26 cellular contexts compared by ENCODE assay signal in the genomic region with DNA sequence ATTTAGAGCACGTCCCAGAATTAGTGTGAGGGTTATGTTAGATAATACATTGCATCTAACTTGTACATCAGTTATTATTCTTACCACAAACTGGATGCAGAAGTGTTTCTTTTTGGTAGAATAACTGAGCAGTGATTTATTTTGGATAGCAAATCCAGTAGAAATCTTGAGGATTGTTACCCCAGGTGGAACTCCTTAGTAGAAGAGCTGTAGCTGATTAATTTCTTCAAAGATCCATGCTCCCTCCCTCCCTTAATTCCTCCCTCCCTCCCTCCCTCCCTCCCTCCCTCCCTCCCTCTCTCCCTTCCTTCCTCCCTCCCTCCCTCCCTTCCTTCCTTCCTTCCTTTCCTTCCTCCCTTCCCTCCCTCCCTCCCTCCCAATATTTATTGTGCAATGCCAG.
"Had no signal": no experiment of that assay in that cellular context is flagged by ENCODE, and none has a peak within 500 bp of the region (broad histone marks: within the 10 kb centered on the region; RNA-seq: fewer than 3 reads in every experiment).

No MANE protein-coding gene starts in this region.

- H3K9me3 ChIP-seq: left lung, lower lobe of right lung, pancreas, prostate gland, sigmoid colon, spleen, tibial nerve, uterus had no signal

- H3K27me3 ChIP-seq: left lung, pancreas, sigmoid colon, spleen, tibial nerve, uterus had no signal

- DNase-seq: hypothalamus; immature natural killer cell; kidney; left colon; left lung; lower lobe of right lung; mesenchymal stem cell; naive thymus-derived CD8-positive, alpha-beta T cell; nucleus accumbens; pancreas; posterior cingulate gyrus; retina; right cardiac atrium; sigmoid colon; spleen; stimulated activated naive CD8-positive, alpha-beta T cell treated with anti-CD3 and anti-CD28 coated beads, Interleukin-15, amount 100 ng/mL, for 72 hours; substantia nigra; uterus had no signal

- H3K4me1 ChIP-seq: left lung, lower lobe of right lung, pancreas, prostate gland, sigmoid colon, spleen, tibial nerve, uterus had no signal

- H3K27ac Mint-ChIP-seq: immature natural killer cell; naive thymus-derived CD8-positive, alpha-beta T cell; stimulated activated effector memory CD8-positive, alpha-beta T cell treated with anti-CD3 and anti-CD28 coated beads, Interleukin-12 subunit alpha, Interleukin-12 subunit beta, amount 100 ng/mL, for 72 hours; type B pancreatic cell had no signal

- H3K4me3 Mint-ChIP-seq: immature natural killer cell; naive thymus-derived CD8-positive, alpha-beta T cell; nephron; neural crest cell; stimulated activated effector memory CD8-positive, alpha-beta T cell treated with anti-CD3 and anti-CD28 coated beads, Interleukin-12 subunit alpha, Interleukin-12 subunit beta, amount 100 ng/mL, for 72 hours; stimulated activated naive CD8-positive, alpha-beta T cell treated with anti-CD3 and anti-CD28 coated beads, Interleukin-15, amount 100 ng/mL, for 72 hours; type B pancreatic cell had no signal

- FAIRE-seq: islet of Langerhans, kidney, pancreas, small intestine had no signal

- ATAC-seq: left lung; lower lobe of right lung; naive thymus-derived CD8-positive, alpha-beta T cell; pancreas; right cardiac atrium; stimulated activated effector memory CD8-positive, alpha-beta T cell treated with anti-CD3 and anti-CD28 coated beads, Interleukin-12 subunit alpha, Interleukin-12 subunit beta, amount 100 ng/mL, for 72 hours; stimulated activated naive CD8-positive, alpha-beta T cell treated with anti-CD3 and anti-CD28 coated beads, Interleukin-15, amount 100 ng/mL, for 72 hours had no signal

- H3K36me3 ChIP-seq: left lung, lower lobe of right lung, pancreas, prostate gland, sigmoid colon, spleen, tibial nerve, uterus had no signal

- H3K4me3 ChIP-seq: left lung, lower lobe of right lung, pancreas, prostate gland, sigmoid colon, spleen, tibial nerve, uterus had no signal

- H3K9me3 Mint-ChIP-seq: immature natural killer cell; naive thymus-derived CD8-positive, alpha-beta T cell; nephron; neural crest cell; stimulated activated naive CD8-positive, alpha-beta T cell treated with anti-CD3 and anti-CD28 coated beads, Interleukin-15, amount 100 ng/mL, for 72 hours; type B pancreatic cell had no signal

- H3K36me3 Mint-ChIP-seq: immature natural killer cell; naive thymus-derived CD8-positive, alpha-beta T cell; stimulated activated effector memory CD8-positive, alpha-beta T cell treated with anti-CD3 and anti-CD28 coated beads, Interleukin-12 subunit alpha, Interleukin-12 subunit beta, amount 100 ng/mL, for 72 hours; type B pancreatic cell had no signal

- H3K4me1 Mint-ChIP-seq: immature natural killer cell; naive thymus-derived CD8-positive, alpha-beta T cell; stimulated activated effector memory CD8-positive, alpha-beta T cell treated with anti-CD3 and anti-CD28 coated beads, Interleukin-12 subunit alpha, Interleukin-12 subunit beta, amount 100 ng/mL, for 72 hours; stimulated activated naive CD8-positive, alpha-beta T cell treated with anti-CD3 and anti-CD28 coated beads, Interleukin-15, amount 100 ng/mL, for 72 hours had no signal

- H3K27ac ChIP-seq: left lung, lower lobe of right lung, pancreas, prostate gland, sigmoid colon, spleen, tibial nerve, uterus had no signal
